19 cellular contexts compared by ENCODE assay signal in genomic region chr1:219498666-219499065, GRCh38.
A peak's percentile ranks its signal among the peaks of the same experiment; 100 is the strongest.
DNase-seq lines count a peak whose midpoint lies in the region; TF ChIP-seq lines count a peak whose summit lies in the region.
"Had no signal": no experiment of that assay in that cellular context is flagged by ENCODE, and none has a peak within 500 bp of the region (broad histone marks: within the 10 kb centered on the region; RNA-seq: fewer than 3 reads in every experiment).

No MANE protein-coding gene starts in this region.

- DNase-seq in AG08395 (ENCODE audit: low spot score) = peak; percentile 9
- DNase-seq in GM04504 (ENCODE audit: low read depth) = peak; percentile 10
- peak; percentile 60 for DNase-seq in amniotic epithelial cell (ENCODE audit: low read depth)
- peak; percentile 84 to 88 for DNase-seq in lower leg skin (ENCODE audit: low spot score in 2 of 2)
- DNase-seq in midbrain (lab: John Stamatoyannopoulos, UW) = no peak
- no peak for DNase-seq in islet precursor cell
- DNase-seq in inferior parietal cortex (ENCODE audit: extremely low spot score) = no peak
- no peak for DNase-seq in NCI-H510A (lab: John Stamatoyannopoulos, UW)
- DNase-seq: activated CD4-positive, alpha-beta T cell treated with anti-CD3 and anti-CD28 coated beads, Interleukin-2, amount 50 U/mL, for 48 hours; activated gamma-delta T cell treated with Interleukin-2 at 50 U/mL for 16 hours; activated T-cell treated with anti-CD3 and anti-CD28 coated beads for 4 hours; CD4-positive, alpha-beta T cell; DMS53; effector CD8-positive, alpha-beta T cell; HFFc6; NCI-H2107; NCI-H526 treated with DMSO at 0.1 percent for 48 hours; SHP77; substantia nigra had no signal

- no peak for TF ChIP-seq POLR2A in lower leg skin (IDR thresholded peaks at IDR 0.05)

- 44 to 56% methylated on average over 1 of the region's 1 CpG for WGBS in lower leg skin, 2 donors

- H3K4me3 ChIP-seq in lower leg skin (ENCODE audit: low read depth, poor library complexity, severe bottlenecking) = no peak overlapping the region

- intact Hi-C loops in lower leg skin (cut with DNase I; ENCODE audit: low total_unique reads) = no loop called here

- TF ChIP-seq CTCF in lower leg skin (IDR thresholded peaks at IDR 0.05) = no peak

Comparison
In these comparisons a context has a peak if more than half of its experiments do, and no peak if none do; other contexts are left out.
1. DNase-seq: peak in AG08395 (single experiment), GM04504 (single experiment), amniotic epithelial cell (single experiment) and lower leg skin (2 of 2); none in midbrain (single experiment), islet precursor cell (single experiment), inferior parietal cortex (single experiment) and NCI-H510A (single experiment).